In the genomic region with DNA sequence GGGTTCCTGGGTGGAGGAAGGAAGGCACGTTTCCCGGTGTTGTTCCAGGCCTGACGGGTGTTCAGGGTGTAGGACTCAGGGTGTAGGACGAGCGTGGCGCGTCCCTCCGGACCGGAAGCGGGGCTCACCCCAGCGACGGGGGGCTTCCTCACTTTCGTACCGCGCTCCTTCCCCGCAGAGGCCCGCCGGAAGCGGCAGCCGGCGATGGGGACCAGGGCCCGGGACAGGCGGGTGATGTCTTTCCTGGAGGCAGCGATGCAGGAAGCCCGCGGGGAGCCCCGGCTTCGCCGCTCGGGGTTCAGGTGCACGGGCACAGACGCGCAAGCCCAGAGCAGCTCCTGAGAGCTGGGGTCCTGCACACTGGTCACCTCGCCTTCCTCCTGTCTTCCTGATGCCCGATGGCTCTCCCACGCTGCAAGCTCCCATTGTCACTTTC, we compare ENCODE assay signal across 17 cellular contexts. TPM values are rescaled to one million over a fixed set of nuclear protein-coding genes. Genes with fewer than 3 reads are reported as not detected.
DNase-seq lines count a peak whose midpoint lies in the region; ATAC-seq and TF ChIP-seq lines count a peak whose summit lies in the region.
"Had no signal": no experiment of that assay in that cellular context is flagged by ENCODE, and none has a peak within 500 bp of the region (broad histone marks: within the 10 kb centered on the region; RNA-seq: fewer than 3 reads in every experiment).

No MANE protein-coding gene starts in this region.

- no peak overlapping the region for H3K27ac ChIP-seq in OCI-LY1 (ENCODE audit: low read depth, low read length, poor library complexity, severe bottlenecking)
- H3K27ac ChIP-seq: KMS-11, psoas muscle, SJSA1, thyroid gland had no signal

- no peak for DNase-seq in activated CD4-positive, alpha-beta T cell treated with anti-CD3 and anti-CD28 coated beads, Interleukin-2, amount 10 ng/mL, durations not matched to agents 24 days and 14 days
- DNase-seq in activated CD4-positive, alpha-beta T cell treated with anti-CD3 and anti-CD28 coated beads, Interleukin-2, amount 50 U/mL, for 1 hour, result no peak
- DNase-seq in fibroblast of villous mesenchyme (ENCODE audit: low read depth) (no peak), retinal pigment epithelial cell (ENCODE audit: low read depth) (no peak), HuH-7 (ENCODE audit: low spot score) (no peak), NCI-H82 treated with DMSO at 0.1 percent for 48 hours (lab: John Stamatoyannopoulos, UW; ENCODE audit: unreplicated experiment) (no peak)
- DNase-seq: COR-L47, GDM1, mucosa of descending colon, NCI-H1436, NCI-H226, psoas muscle, thyroid gland had no signal

- H3K4me3 ChIP-seq in OCI-LY1 (ENCODE audit: low read depth, low read length, poor library complexity, severe bottlenecking) (peak overlapping the region; percentile 11), fibroblast of villous mesenchyme (ENCODE audit: low read depth, low read length) (peak overlapping the region; percentile 15), retinal pigment epithelial cell (ENCODE audit: low read length) (peak overlapping the region; percentile 14)
- H3K4me3 ChIP-seq: mucosa of descending colon, psoas muscle, SJSA1, thyroid gland had no signal

- TF ChIP-seq CTCF in OCI-LY1 (IDR thresholded peaks at IDR 0.05; ENCODE audit: low read length), result no peak
- TF ChIP-seq CTCF in fibroblast of villous mesenchyme (IDR thresholded peaks at IDR 0.05; ENCODE audit: insufficient read depth, low read depth, low read length), result no peak
- no peak for TF ChIP-seq CTCF in retinal pigment epithelial cell (conservative IDR thresholded peaks at IDR 0.05; ENCODE audit: low read depth, low read length)

- H3K27me3 Mint-ChIP-seq in activated CD4-positive, alpha-beta T cell treated with anti-CD3 and anti-CD28 coated beads, Interleukin-2, amount 10 ng/mL, durations not matched to agents 24 days and 14 days, result peaks cover 46% of the 10 kb centered on the region

- peak overlapping the region; percentile 22; the same call in 1 of the 2 replicates for H3K4me2 ChIP-seq in OCI-LY1 (ENCODE audit: low read length)
- H3K4me2 ChIP-seq: KMS-11 had no signal

- no peak for ATAC-seq in GM18520 (IDR thresholded peaks at IDR 0.05; ENCODE audit: unreplicated experiment)
- ATAC-seq: mucosa of descending colon, psoas muscle had no signal

- no peaks in the 10 kb centered on the region for H3K9me2 ChIP-seq in OCI-LY1 (ENCODE audit: low read depth, low read length)

- peaks cover 3% of the 10 kb centered on the region for H3K9me3 Mint-ChIP-seq in activated CD4-positive, alpha-beta T cell treated with anti-CD3 and anti-CD28 coated beads, Interleukin-2, amount 10 ng/mL, durations not matched to agents 24 days and 14 days

- H3K4me1 Mint-ChIP-seq in activated CD4-positive, alpha-beta T cell treated with anti-CD3 and anti-CD28 coated beads, Interleukin-2, amount 10 ng/mL, durations not matched to agents 24 days and 14 days, result peaks cover 9% of the 10 kb centered on the region

- H2AFZ ChIP-seq in OCI-LY1 (ENCODE audit: low read length), result no peak overlapping the region

- no peaks in the 10 kb centered on the region for H3K79me2 ChIP-seq in OCI-LY1 (ENCODE audit: insufficient read depth, low read length)

- H3K4me3 Mint-ChIP-seq in activated CD4-positive, alpha-beta T cell treated with anti-CD3 and anti-CD28 coated beads, Interleukin-2, amount 10 ng/mL, durations not matched to agents 24 days and 14 days, result peak overlapping the region; percentile 42

- H3K9me3 ChIP-seq in OCI-LY1 (ENCODE audit: low read length), result peaks cover 8% of the 10 kb centered on the region; the same call in 1 of the 2 replicates
- H3K9me3 ChIP-seq: psoas muscle, SJSA1, thyroid gland had no signal

- no peaks in the 10 kb centered on the region for H3K36me3 ChIP-seq in OCI-LY1 (ENCODE audit: insufficient read depth, low read length)
- H3K36me3 ChIP-seq: SJSA1, thyroid gland had no signal

- peaks cover 8% of the 10 kb centered on the region; the same call in 1 of the 2 replicates for H3K27me3 ChIP-seq in OCI-LY1 (ENCODE audit: insufficient read depth, low read length)

- intact Hi-C loops in activated CD4-positive, alpha-beta T cell treated with anti-CD3 and anti-CD28 coated beads, Interleukin-2, amount 10 ng/mL, durations not matched to agents 24 days and 14 days (cut with micrococcal nuclease), result no loop called here

- H3K9ac ChIP-seq in OCI-LY1 (ENCODE audit: low read length), result no peak overlapping the region
- H3K9ac ChIP-seq: KMS-11 had no signal

- H4K20me1 ChIP-seq in OCI-LY1 (ENCODE audit: insufficient read depth, low read length), result no peaks in the 10 kb centered on the region

- no peaks in the 10 kb centered on the region for H3F3A ChIP-seq in OCI-LY1 (ENCODE audit: insufficient read depth, low read length)

- peaks cover 3% of the 10 kb centered on the region for H3K4me1 ChIP-seq in OCI-LY1 (ENCODE audit: insufficient read depth, low read length, severe bottlenecking)
- H3K4me1 ChIP-seq: psoas muscle, thyroid gland had no signal

- no peaks in the 10 kb centered on the region for H3K36me3 Mint-ChIP-seq in activated CD4-positive, alpha-beta T cell treated with anti-CD3 and anti-CD28 coated beads, Interleukin-2, amount 10 ng/mL, durations not matched to agents 24 days and 14 days (ENCODE audit: low read depth)

- H3K27ac Mint-ChIP-seq in activated CD4-positive, alpha-beta T cell treated with anti-CD3 and anti-CD28 coated beads, Interleukin-2, amount 10 ng/mL, durations not matched to agents 24 days and 14 days, result no peak overlapping the region

RNA-seq across cellular contexts. Expression of gene FOXL2NB, which starts 13.4 kb away (rescaled TPM):
- not detected in 2 replicates for total RNA-seq in activated CD4-positive, alpha-beta T cell treated with anti-CD3 and anti-CD28 coated beads, Interleukin-2, amount 10 ng/mL, durations not matched to agents 24 days and 14 days
- 61.8 and 101 TPM in 2 replicates for total RNA-seq in fibroblast of villous mesenchyme
- total RNA-seq: SJSA1, thyroid gland had no signal

RNA-seq across cellular contexts. Expression of gene FOXL2, which starts 13.5 kb away (rescaled TPM):
- total RNA-seq in activated CD4-positive, alpha-beta T cell treated with anti-CD3 and anti-CD28 coated beads, Interleukin-2, amount 10 ng/mL, durations not matched to agents 24 days and 14 days, result not detected in 2 replicates
- 49.7 and 52.8 TPM in 2 replicates for total RNA-seq in fibroblast of villous mesenchyme
- total RNA-seq: SJSA1, thyroid gland had no signal

RNA-seq across cellular contexts. Expression of gene PRR23A, which starts 45.6 kb away (rescaled TPM):
- total RNA-seq in activated CD4-positive, alpha-beta T cell treated with anti-CD3 and anti-CD28 coated beads, Interleukin-2, amount 10 ng/mL, durations not matched to agents 24 days and 14 days, result not detected in 2 replicates
- not detected in 2 replicates for total RNA-seq in fibroblast of villous mesenchyme
- total RNA-seq: mucosa of descending colon, psoas muscle, SJSA1, thyroid gland had no signal

Comparison
In these comparisons a context has a peak if more than half of its experiments do, and no peak if none do; other contexts are left out.
1. RNA of gene FOXL2NB, which starts 13.4 kb away (total RNA-seq): 61.8 to 101 TPM in fibroblast of villous mesenchyme; not detected in activated CD4-positive, alpha-beta T cell treated with anti-CD3 and anti-CD28 coated beads, Interleukin-2, amount 10 ng/mL, durations not matched to agents 24 days and 14 days; every median in the first group is over 10 times any median in the second.
2. RNA of gene FOXL2, which starts 13.5 kb away (total RNA-seq): 49.7 to 52.8 TPM in fibroblast of villous mesenchyme; not detected in activated CD4-positive, alpha-beta T cell treated with anti-CD3 and anti-CD28 coated beads, Interleukin-2, amount 10 ng/mL, durations not matched to agents 24 days and 14 days; every median in the first group is over 10 times any median in the second.
3. Peak in every context shown above with its lines, with median percentiles within 50 percentile points of each other: H3K4me3 ChIP-seq.